In genomic region chr2:134771313-134771801, GRCh38 we compare ENCODE assay signal across 24 cellular contexts. TPM values are rescaled to one million over a fixed set of nuclear protein-coding genes. Genes with fewer than 3 reads are reported as not detected.
DNase-seq lines count a peak whose midpoint lies in the region; ATAC-seq, FAIRE-seq and TF ChIP-seq lines count a peak whose summit lies in the region.
"Had no signal": no experiment of that assay in that cellular context is flagged by ENCODE, and none has a peak within 500 bp of the region (broad histone marks: within the 10 kb centered on the region; RNA-seq: fewer than 3 reads in every experiment).

No MANE protein-coding gene starts in this region.

- H3K27ac ChIP-seq in HUES6 (ENCODE audit: low read depth, low read length) = no peak overlapping the region
- no peak overlapping the region for H3K27ac ChIP-seq in K562 (ENCODE audit: extremely low read depth, low read depth, low read length)
- H3K27ac ChIP-seq in right lobe of liver = no peak overlapping the region
- H3K27ac ChIP-seq: gastroesophageal sphincter, tibial artery had no signal

- peaks cover 48% of the 10 kb centered on the region for H3K4me1 ChIP-seq in HUES6 (ENCODE audit: control insufficient read depth, insufficient read depth, low read length)
- H3K4me1 ChIP-seq in K562 (replicated peaks in 1 of 2; ENCODE audit: control insufficient read depth in 2 of 2, insufficient read depth in 2 of 2, low read length in 2 of 2) = peaks cover 0 to 12% of the 10 kb centered on the region in 2 experiments; a peak in 4 of 5 replicates
- H3K4me1 ChIP-seq in right lobe of liver = no peaks in the 10 kb centered on the region
- H3K4me1 ChIP-seq: gastroesophageal sphincter had no signal

- intact Hi-C loops in K562 (cut with micrococcal nuclease) = no loop called here
- intact Hi-C loops in right lobe of liver (cut with DNase I) = no loop called here

- peak overlapping the region; percentile 15 for H3K9ac ChIP-seq in HUES6 (ENCODE audit: low read length)
- no peak overlapping the region for H3K9ac ChIP-seq in K562 (ENCODE audit: insufficient read depth in 1 of 2, low read depth in 2 of 2, low read length in 2 of 2)

- POLR2A ChIA-PET in K562 (lab: Yijun Ruan, JAX) = no interaction called here
- POLR2A ChIA-PET in HEK293T (lab: Yijun Ruan, JAX) = no interaction called here

- no peaks in the 10 kb centered on the region for H3K9me1 ChIP-seq in K562 (ENCODE audit: control insufficient read depth, insufficient read depth, low read length)

- no peak overlapping the region for H3K4me3 Mint-ChIP-seq in activated T-cell treated with anti-CD3 and anti-CD28 coated beads, Interleukin-2, amount 50 U/mL, for 4 hours
- H3K4me3 Mint-ChIP-seq: activated naive CD4-positive, alpha-beta T cell treated with anti-CD3 and anti-CD28 coated beads, Interleukin-2, amount 50 U/mL, for 24 hours; activated T-helper 1 cell treated with anti-CD3 and anti-CD28 coated beads, Interleukin-12 subunit alpha, Interleukin-12 subunit beta, Interleukin-2, Interleukin-4 antibody, amounts not matched to agents 30 ng/mL and 10 ng/mL and 1 ng/mL, durations not matched to agents 14 hours and 24 hours and 36 hours; CD4-positive, CD25-positive, alpha-beta regulatory T cell; memory B cell; naive B cell; stimulated activated naive CD8-positive, alpha-beta T cell treated with anti-CD3 and anti-CD28 coated beads, Interleukin-15, amount 100 ng/mL, for 72 hours had no signal

- BruUV-seq in K562 (replicated peaks; lab: Mats Ljungman, UMichigan) = no TSS peak

- no peak overlapping the region for H3K4me2 ChIP-seq in K562 (ENCODE audit: insufficient read depth, low read length)

- no peaks in the 10 kb centered on the region for H3K36me3 Mint-ChIP-seq in activated T-cell treated with anti-CD3 and anti-CD28 coated beads, Interleukin-2, amount 50 U/mL, for 4 hours (ENCODE audit: insufficient read depth)
- H3K36me3 Mint-ChIP-seq: activated naive CD4-positive, alpha-beta T cell treated with anti-CD3 and anti-CD28 coated beads, Interleukin-2, amount 50 U/mL, for 24 hours; CD4-positive, CD25-positive, alpha-beta regulatory T cell; memory B cell; naive B cell had no signal

- H4K20me1 ChIP-seq in K562 (replicated peaks; ENCODE audit: control insufficient read depth, insufficient read depth, low read length) = no peaks in the 10 kb centered on the region

- DNase-seq in ELF-1 (ENCODE audit: low read depth, low spot score) (peak; percentile 60), K562 (ENCODE audit: extremely low read depth in 1 of 4, low spot score in 3 of 4) (no peak), kidney glomerular epithelial cell (lab: John Stamatoyannopoulos, UW) (peak; percentile 13), right lobe of liver (no peak), HEK293T (ENCODE audit: extremely low spot score) (no peak)
- DNase-seq in activated T-cell treated with anti-CD3 and anti-CD28 coated beads, Interleukin-2, amount 50 U/mL, for 4 hours = no peak
- DNase-seq: activated CD4-positive, alpha-beta T cell treated with anti-CD3 and anti-CD28 coated beads for 48 hours; CD4-positive, CD25-positive, alpha-beta regulatory T cell; GF-D8; naive B cell; NCI-H1105 treated with DMSO at 0.1 percent for 48 hours; NCI-H774; occipital lobe; SHP77; stimulated activated CD4-positive, alpha-beta T cell treated with anti-CD3 and anti-CD28 coated beads, Interleukin-12 subunit alpha, Interleukin-12 subunit beta, amount 100 ng/mL, for 4 hours; stimulated activated naive CD8-positive, alpha-beta T cell treated with anti-CD3 and anti-CD28 coated beads, Interleukin-15, amount 100 ng/mL, for 72 hours; tibial artery had no signal

- peak in 1 of 2 experiments; percentile 25; a peak in 2 of 4 replicates for TF ChIP-seq RAD21 in K562 (CRISPR knock-in tag; conservative IDR thresholded peaks at IDR 0.05 in 1 of 2, IDR thresholded peaks at IDR 0.05 in 1 of 2)

- TF ChIP-seq EP300 in K562 (IDR thresholded peaks at IDR 0.05; ENCODE audit: low read length) = no peak

- H3K9me3 ChIP-seq in HUES6 (ENCODE audit: control insufficient read depth, insufficient read depth, low read depth, low read length) (no peaks in the 10 kb centered on the region), K562 (replicated peaks; ENCODE audit: control insufficient read depth, insufficient read depth, low read depth, low read length) (no peaks in the 10 kb centered on the region), right lobe of liver (no peaks in the 10 kb centered on the region)

- 0% methylated on average over 4 of the region's 4 CpGs for WGBS in K562 (ENCODE audit: insufficient coverage, low coverage, missing lambda C conversion rate)
- 38% methylated on average over 4 of the region's 4 CpGs for WGBS in right lobe of liver (ENCODE audit: insufficient coverage, low coverage, low lambda C conversion rate, missing lambda C conversion rate)

- CTCF ChIA-PET in K562 (lab: Yijun Ruan, JAX; ENCODE audit: low intra/inter-chr PET ratio) = no interaction called here
- CTCF ChIA-PET in HEK293T (lab: Yijun Ruan, JAX) = interaction anchor here (0.6 kb wide), 1 partner anchor 13 kb away, joined by 3 read pairs; no protein-coding TSS in a partner anchor

- FAIRE-seq in K562 (lab: Jason Lieb, UNC) = no peak
- FAIRE-seq: astrocyte had no signal

- in situ Hi-C loops in K562 (cut with MboI) = no loop called here

- no peak overlapping the region for H3K4me3 ChIP-seq in HUES6 (ENCODE audit: low read depth, low read length)
- H3K4me3 ChIP-seq in K562 = no peak overlapping the region
- H3K4me3 ChIP-seq in right lobe of liver = no peak overlapping the region
- H3K4me3 ChIP-seq: gastroesophageal sphincter, tibial artery had no signal

- peaks cover 2% of the 10 kb centered on the region for H3K27me3 Mint-ChIP-seq in activated T-cell treated with anti-CD3 and anti-CD28 coated beads, Interleukin-2, amount 50 U/mL, for 4 hours (ENCODE audit: low read depth)
- H3K27me3 Mint-ChIP-seq: memory B cell; stimulated activated naive CD8-positive, alpha-beta T cell treated with anti-CD3 and anti-CD28 coated beads, Interleukin-15, amount 100 ng/mL, for 72 hours had no signal

- TF ChIP-seq CTCF in K562 (IDR thresholded peaks at IDR 0.05 in 2 of 3, conservative IDR thresholded peaks at IDR 0.05 in 1 of 3; ENCODE audit: insufficient read depth in 2 of 3, low read depth in 1 of 3, low read length in 3 of 3) = no peak
- TF ChIP-seq CTCF in right lobe of liver (IDR thresholded peaks at IDR 0.05) = no peak

- H3K27me3 ChIP-seq in HUES6 (ENCODE audit: control insufficient read depth, insufficient read depth, low read length) (no peaks in the 10 kb centered on the region), K562 (ENCODE audit: control insufficient read depth in 2 of 2, insufficient read depth in 2 of 2, low read length in 2 of 2) (no peaks in the 10 kb centered on the region), right lobe of liver (no peaks in the 10 kb centered on the region)
- H3K27me3 ChIP-seq: gastroesophageal sphincter, tibial artery had no signal

- H2AFZ ChIP-seq in K562 (ENCODE audit: low read depth, low read length) = no peak overlapping the region

- ATAC-seq in K562 (no peak), right lobe of liver (no peak), GM21529 (IDR thresholded peaks at IDR 0.05; ENCODE audit: unreplicated experiment) (no peak)
- ATAC-seq in activated T-cell treated with anti-CD3 and anti-CD28 coated beads, Interleukin-2, amount 50 U/mL, for 4 hours = no peak
- ATAC-seq: gastroesophageal sphincter; stimulated activated naive CD8-positive, alpha-beta T cell treated with anti-CD3 and anti-CD28 coated beads, Interleukin-15, amount 100 ng/mL, for 72 hours had no signal

- no peaks in the 10 kb centered on the region for H3K36me3 ChIP-seq in HUES6 (ENCODE audit: control insufficient read depth, insufficient read depth, low read length)
- no peaks in the 10 kb centered on the region for H3K36me3 ChIP-seq in K562 (ENCODE audit: control insufficient read depth, insufficient read depth, low read length)
- no peaks in the 10 kb centered on the region for H3K36me3 ChIP-seq in right lobe of liver
- H3K36me3 ChIP-seq: gastroesophageal sphincter, tibial artery had no signal

- TF ChIP-seq POLR2A in K562 (conservative IDR thresholded peaks at IDR 0.05) = no peak
- no peak for TF ChIP-seq POLR2A in right lobe of liver (IDR thresholded peaks at IDR 0.05)

- H3K79me2 ChIP-seq in K562 (ENCODE audit: control insufficient read depth, insufficient read depth, low read length) = no peaks in the 10 kb centered on the region

- H3K9me3 Mint-ChIP-seq in activated T-cell treated with anti-CD3 and anti-CD28 coated beads, Interleukin-2, amount 50 U/mL, for 4 hours = no peaks in the 10 kb centered on the region
- H3K9me3 Mint-ChIP-seq: activated naive CD4-positive, alpha-beta T cell treated with anti-CD3 and anti-CD28 coated beads, Interleukin-2, amount 50 U/mL, for 24 hours; activated T-helper 1 cell treated with anti-CD3 and anti-CD28 coated beads, Interleukin-12 subunit alpha, Interleukin-12 subunit beta, Interleukin-2, Interleukin-4 antibody, amounts not matched to agents 30 ng/mL and 10 ng/mL and 1 ng/mL, durations not matched to agents 14 hours and 24 hours and 36 hours; memory B cell; stimulated activated naive CD8-positive, alpha-beta T cell treated with anti-CD3 and anti-CD28 coated beads, Interleukin-15, amount 100 ng/mL, for 72 hours had no signal

- peaks cover 4% of the 10 kb centered on the region for H3K4me1 Mint-ChIP-seq in activated T-cell treated with anti-CD3 and anti-CD28 coated beads, Interleukin-2, amount 50 U/mL, for 4 hours (ENCODE audit: low read depth)
- H3K4me1 Mint-ChIP-seq: memory B cell had no signal

RNA-seq across cellular contexts. Expression of gene TMEM163, which starts 52.6 kb away (rescaled TPM):
- total RNA-seq in K562 (2011; cell fraction: chromatin; rRNA removed; ENCODE audit: low replicate concordance) = 0.46 TPM in 1 of 2 replicates, not detected in the other
- 0.50 TPM in 1 of 2 replicates, not detected in the other for total RNA-seq in K562 (2011; cell fraction: nucleolus; rRNA removed)
- total RNA-seq in K562 (2011; cell fraction: nucleoplasm; rRNA removed) = 0.29 and 0.69 TPM in 2 replicates
- total RNA-seq in K562 (2014; rRNA removed) (0.12 TPM in 1 of 2 replicates, not detected in the other), K562 (2014; rRNA removed; fragmentation: Illumina TruSeq; extraction: Trizol) (0.10 TPM in 1 of 2 replicates, not detected in the other), K562 (2015; rRNA removed; fragmentation: Illumina TruSeq; extraction: Trizol) (0.08 TPM in 1 of 2 replicates, not detected in the other), K562 (2021) (0.11 and 0.16 TPM in 2 replicates), right lobe of liver (under 1 TPM in 3 of 6 experiments, not detected in 3; 0.06 to 0.20 (median 0.07) TPM)
- polyA plus RNA-seq in K562 (2011; rRNA removed) (0.51 and 0.68 TPM in 2 replicates), K562 (2014; fragmentation: Illumina TruSeq; extraction: Trizol) (0.18 and 0.19 TPM in 2 replicates), K562 (2014; fragmentation: Nextera tagmentation; extraction: Ambion mirVana) (under 1 TPM; 0.10 to 0.15 TPM), K562 (2014; rRNA removed) (0.04 TPM in 1 of 2 replicates, not detected in the other)
- polyA plus RNA-seq in K562 (2011; cell fraction: cytosol; rRNA removed) = 0.52 and 0.60 TPM in 2 replicates
- 0.98 and 1.0 TPM in 2 replicates for polyA plus RNA-seq in K562 (2011; cell fraction: nucleus; rRNA removed)
- polyA plus RNA-seq in K562 (2012) = 0.30 and 0.53 TPM in 2 replicates
- 0.39 and 0.54 TPM in 2 replicates for polyA minus RNA-seq in K562 (2011; rRNA and poly(A)+ RNA removed)
- polyA minus RNA-seq in K562 (2011; cell fraction: cytosol; rRNA and poly(A)+ RNA removed) = 0.57 TPM in 1 of 2 replicates, not detected in the other
- 0.40 and 0.44 TPM in 2 replicates for polyA minus RNA-seq in K562 (2011; cell fraction: nucleus; rRNA and poly(A)+ RNA removed)
- total RNA-seq in activated T-cell treated with anti-CD3 and anti-CD28 coated beads, Interleukin-2, amount 50 U/mL, for 4 hours = under 1 TPM; 0.13 to 0.20 (median 0.14) TPM

Comparison
In these comparisons a context has a peak if more than half of its experiments do, and no peak if none do; other contexts are left out.
1. DNase-seq: peak in ELF-1 (single experiment) and kidney glomerular epithelial cell (single experiment); none in K562 (0 of 4), right lobe of liver (0 of 3), HEK293T (single experiment) and activated T-cell treated with anti-CD3 and anti-CD28 coated beads, Interleukin-2, amount 50 U/mL, for 4 hours (single experiment).